ENCODE assay signal across 8 cellular contexts in genomic region chr6:111874030-111874425, GRCh38. TPM values are rescaled to one million over a fixed set of nuclear protein-coding genes. Genes with fewer than 3 reads are reported as not detected.
DNase-seq lines count a peak whose midpoint lies in the region; ATAC-seq and TF ChIP-seq lines count a peak whose summit lies in the region.

No MANE protein-coding gene starts in this region.

- H3K27ac ChIP-seq in KMS-11: peak overlapping the region; percentile 43; the same call in 1 of the 2 replicates
- H3K27ac ChIP-seq in psoas muscle: no peak overlapping the region

- ATAC-seq in psoas muscle: no peak

- POLR2A ChIA-PET in AG04449 (lab: Yijun Ruan, JAX): interaction anchor here (1.1 kb wide), 2 partner anchors 56 to 99 kb away, joined by 3 to 8 read pairs; no protein-coding TSS in a partner anchor
- POLR2A ChIA-PET in activated CD4-positive, alpha-beta memory T cell treated with anti-CD3 and anti-CD28 coated beads for 36 hours (lab: Charles Lee): interaction anchor here (0.9 to 2.4 kb wide), 18 partner anchors 9 to 161 kb away, joined by 3 to 15 read pairs (median 5); no protein-coding TSS in a partner anchor

- H4K20me1 ChIP-seq in KMS-11 (ENCODE audit: insufficient read depth): no peaks in the 10 kb centered on the region

- H2AFZ ChIP-seq in KMS-11 (ENCODE audit: low read depth): peak overlapping the region; percentile 88

- peak overlapping the region; percentile 98 for H3K4me3 Mint-ChIP-seq in activated CD4-positive, alpha-beta memory T cell treated with anti-CD3 and anti-CD28 coated beads for 36 hours

- no peaks in the 10 kb centered on the region for H3K27me3 Mint-ChIP-seq in activated CD4-positive, alpha-beta memory T cell treated with anti-CD3 and anti-CD28 coated beads for 36 hours

- peaks cover 25% of the 10 kb centered on the region for H3K79me2 ChIP-seq in KMS-11 (ENCODE audit: insufficient read depth, low read depth)

- H3K9me3 Mint-ChIP-seq in activated CD4-positive, alpha-beta memory T cell treated with anti-CD3 and anti-CD28 coated beads for 36 hours: no peaks in the 10 kb centered on the region

- H3K36me3 ChIP-seq in KMS-11 (ENCODE audit: insufficient read depth) (no peaks in the 10 kb centered on the region), psoas muscle (ENCODE audit: insufficient read depth in 1 of 2, low read depth in 1 of 2) (no peaks in the 10 kb centered on the region)

- intact Hi-C loops in activated CD4-positive, alpha-beta memory T cell treated with anti-CD3 and anti-CD28 coated beads for 36 hours (cut with micrococcal nuclease): no loop called here
- intact Hi-C loops in psoas muscle (cut with DNase I): loop anchor here (5.0 to 10.0 kb wide), 5 partner anchors 72 to 162 kb away; no protein-coding TSS in a partner anchor

- H3K27ac Mint-ChIP-seq in activated CD4-positive, alpha-beta memory T cell treated with anti-CD3 and anti-CD28 coated beads for 36 hours: peak overlapping the region; percentile 94

- H3K36me3 Mint-ChIP-seq in activated CD4-positive, alpha-beta memory T cell treated with anti-CD3 and anti-CD28 coated beads for 36 hours: peaks cover 24% of the 10 kb centered on the region

- 1 to 6% (median 3%) methylated on average over 8 of the region's 8 CpGs for WGBS in psoas muscle, 3 donors

- H3K4me1 Mint-ChIP-seq in activated CD4-positive, alpha-beta memory T cell treated with anti-CD3 and anti-CD28 coated beads for 36 hours (ENCODE audit: low read depth): peaks cover 23% of the 10 kb centered on the region

- DNase-seq in AG04449 (ENCODE audit: low read depth, low spot score) (no peak), epithelial cell of proximal tubule (ENCODE audit: low read depth) (no peak), psoas muscle (peak in 1 of 2 donors; percentile 27), NCI-H1092 (lab: John Stamatoyannopoulos, UW) (no peak), hippocampal formation (lab: John Stamatoyannopoulos, UW) (no peak), iPS-NIHi7 (ENCODE audit: extremely low spot score) (no peak)
- DNase-seq in activated CD4-positive, alpha-beta memory T cell treated with anti-CD3 and anti-CD28 coated beads for 36 hours: peak; percentile 81

- H3K27me3 ChIP-seq in KMS-11 (ENCODE audit: insufficient read depth, low read depth): no peaks in the 10 kb centered on the region
- H3K27me3 ChIP-seq in psoas muscle (ENCODE audit: insufficient read depth in 3 of 3, low read length in 2 of 3): peaks cover 0 to 29% (median 8%) of the 10 kb centered on the region in 3 donors

- H3K9ac ChIP-seq in KMS-11: peak overlapping the region; percentile 15; the same call in 1 of the 2 replicates

- H3K9me3 ChIP-seq in psoas muscle: no peaks in the 10 kb centered on the region

- peak overlapping the region; percentile 68 for H3K4me2 ChIP-seq in KMS-11

- CTCF ChIA-PET in AG04449 (lab: Yijun Ruan, JAX): interaction anchor here (1.1 to 1.2 kb wide), 2 partner anchors 10 to 21 kb away, joined by 4 read pairs; no protein-coding TSS in a partner anchor
- CTCF ChIA-PET in activated CD4-positive, alpha-beta memory T cell treated with anti-CD3 and anti-CD28 coated beads for 36 hours (lab: Charles Lee): interaction anchor here (0.7 to 2.0 kb wide), 15 partner anchors 10 to 169 kb away, joined by 3 to 14 read pairs (median 4); no protein-coding TSS in a partner anchor

- no peak for TF ChIP-seq CTCF in AG04449 (IDR thresholded peaks at IDR 0.05; ENCODE audit: insufficient read depth, low read length, missing control alignments)
- no peak for TF ChIP-seq CTCF in KMS-11 (conservative IDR thresholded peaks at IDR 0.05; ENCODE audit: low read depth, low read length)
- no peak for TF ChIP-seq CTCF in epithelial cell of proximal tubule (conservative IDR thresholded peaks at IDR 0.05; ENCODE audit: low read depth, low read length)
- TF ChIP-seq CTCF in psoas muscle (IDR thresholded peaks at IDR 0.05): no peak

- H3K4me1 ChIP-seq in KMS-11 (ENCODE audit: low read depth, poor library complexity, severe bottlenecking) (peaks cover 23% of the 10 kb centered on the region), psoas muscle (no peaks in the 10 kb centered on the region)

- H3K4me3 ChIP-seq in AG04449 (ENCODE audit: low read depth, low read length) (peak overlapping the region; percentile 83), KMS-11 (IDR thresholded peaks at IDR 0.05; ENCODE audit: insufficient read depth, low read depth, low read length) (no peak overlapping the region), epithelial cell of proximal tubule (ENCODE audit: low read depth, low read length) (peak overlapping the region; percentile 64), psoas muscle (peak overlapping the region; percentile 72)

RNA-seq across cellular contexts. Expression of gene FYN, which starts 0.8 kb away (rescaled TPM):
- total RNA-seq in activated CD4-positive, alpha-beta memory T cell treated with anti-CD3 and anti-CD28 coated beads for 36 hours: 100 to 1,000 TPM; 353 to 365 TPM
- total RNA-seq in epithelial cell of proximal tubule (26.1 and 55.4 TPM in 2 replicates), psoas muscle (10 to 100 TPM in 3 of 4 donors, 1 to 10 TPM in 1; 9.5 to 27.8 (median 15.0) TPM)
- polyA plus RNA-seq in psoas muscle: 10 to 100 TPM in 1 of 3 donors, 1 to 10 TPM in 2; 7.1 to 12.3 (median 8.9) TPM
